8 cellular contexts compared by ENCODE assay signal in the genomic region with DNA sequence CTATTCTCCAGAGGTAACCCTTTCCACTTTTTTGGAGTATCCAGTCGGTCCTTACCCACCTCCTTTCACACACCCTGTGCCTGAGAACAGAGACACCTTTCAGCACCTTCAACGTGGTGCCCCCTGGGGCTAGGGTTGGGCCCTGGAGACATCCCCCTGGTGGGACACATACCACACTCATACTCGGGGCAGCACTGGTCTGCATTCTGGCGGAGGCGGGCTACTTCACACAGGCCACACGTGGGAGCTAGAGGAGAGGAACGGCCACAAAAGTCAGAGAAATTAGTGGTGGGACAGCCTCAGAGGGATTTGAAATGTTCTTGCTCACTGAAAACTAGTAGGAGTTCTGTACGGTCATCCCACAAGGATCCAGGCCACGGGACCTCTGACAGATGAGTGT. TPM values are rescaled to one million over a fixed set of nuclear protein-coding genes. Genes with fewer than 3 reads are reported as not detected.
"Had no signal": no experiment of that assay in that cellular context is flagged by ENCODE, and none has a peak within 500 bp of the region (broad histone marks: within the 10 kb centered on the region; RNA-seq: fewer than 3 reads in every experiment).

No MANE protein-coding gene starts in this region.

- H3K9me3 Mint-ChIP-seq: GM23338, HFFc6 had no signal

- H3K4me2 ChIP-seq: GM23338 had no signal

- H3K27ac Mint-ChIP-seq: GM23338, HFFc6 had no signal

- H3K9me3 ChIP-seq: HAP-1 had no signal

- DNase-seq: H7, HFFc6, IMR-90, KG1 had no signal

- H3K36me3 ChIP-seq: HAP-1 had no signal

- H3K4me3 Mint-ChIP-seq: GM23338, HFFc6 had no signal

- H3K4me3 ChIP-seq: GM23338, HAP-1, K562 had no signal

RNA-seq across cellular contexts. Expression of a gene that starts 39.8 kb away (rescaled TPM):
- total RNA-seq: HT-29, IMR-90 had no signal
- polyA plus RNA-seq: K562 had no signal
